In the genomic region with DNA sequence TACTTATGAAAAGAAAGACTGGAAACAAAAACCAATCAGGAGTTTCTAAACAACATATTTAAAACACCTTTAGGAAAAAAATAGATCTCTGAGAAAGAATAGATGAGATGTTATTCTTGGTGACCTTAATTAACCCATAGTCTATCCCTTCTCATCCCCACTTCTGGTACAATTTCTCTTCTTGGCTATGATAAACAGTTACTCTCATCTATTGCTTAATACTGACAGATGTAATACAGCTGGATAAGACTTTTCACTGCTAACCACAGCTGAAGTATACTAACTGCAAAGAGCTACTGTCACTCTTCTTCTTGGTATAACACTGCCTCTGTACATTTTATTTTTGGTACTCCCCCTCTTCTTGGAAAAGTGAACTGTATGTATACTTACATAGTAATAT, we compare ENCODE assay signal across 25 cellular contexts.
"Had no signal": no experiment of that assay in that cellular context is flagged by ENCODE, and none has a peak within 500 bp of the region (broad histone marks: within the 10 kb centered on the region; RNA-seq: fewer than 3 reads in every experiment).

No MANE protein-coding gene starts in this region.

- H3K4me1 ChIP-seq: Peyer's patch had no signal

- H3K9me3 Mint-ChIP-seq: activated CD4-positive, alpha-beta T cell treated with anti-CD3 and anti-CD28 coated beads, Interleukin-2, amount 10 ng/mL, durations not matched to agents 24 days and 14 days; activated naive CD4-positive, alpha-beta T cell treated with anti-CD3 and anti-CD28 coated beads for 36 hours; activated T-helper 17 cell treated with anti-CD3 and anti-CD28 coated beads, Interleukin-2, amount 50 U/mL, for 72 hours; T-helper 1 cell treated with Interleukin-12 subunit alpha and Interleukin-12 subunit beta and Interleukin-4 antibody, amounts not matched to agents 30 μg/mL and 1 μg/mL, for 36 hours; WTC11 had no signal

- H3K36me3 ChIP-seq: Peyer's patch had no signal

- H3K9me3 ChIP-seq: Peyer's patch had no signal

- H3K4me1 Mint-ChIP-seq: activated CD4-positive, alpha-beta T cell treated with anti-CD3 and anti-CD28 coated beads, Interleukin-2, amount 10 ng/mL, durations not matched to agents 24 days and 14 days; activated T-helper 17 cell treated with anti-CD3 and anti-CD28 coated beads, Interleukin-2, amount 50 U/mL, for 72 hours; WTC11 had no signal

- H3K4me3 Mint-ChIP-seq: activated CD4-positive, alpha-beta T cell treated with anti-CD3 and anti-CD28 coated beads, Interleukin-2, amount 10 ng/mL, durations not matched to agents 24 days and 14 days; activated naive CD4-positive, alpha-beta T cell treated with anti-CD3 and anti-CD28 coated beads for 36 hours; activated naive CD8-positive, alpha-beta T cell; activated T-helper 17 cell treated with anti-CD3 and anti-CD28 coated beads, Interleukin-2, amount 50 U/mL, for 72 hours; T-helper 1 cell treated with Interleukin-12 subunit alpha and Interleukin-12 subunit beta and Interleukin-4 antibody, amounts not matched to agents 30 μg/mL and 1 μg/mL, for 36 hours; WTC11 had no signal

- ATAC-seq: activated T-helper 17 cell treated with anti-CD3 and anti-CD28 coated beads, Interleukin-2, amount 50 U/mL, for 72 hours; WTC11 had no signal

- H3K4me3 ChIP-seq: cardiac muscle cell, Peyer's patch had no signal

- H3K27me3 ChIP-seq: brain microvascular endothelial cell, cardiac muscle cell, Peyer's patch had no signal

- H3K27ac ChIP-seq: brain microvascular endothelial cell, cardiac muscle cell, Peyer's patch, RWPE1 had no signal

- DNase-seq: activated CD4-positive, alpha-beta T cell treated with anti-CD3 and anti-CD28 coated beads, Interleukin-2, amount 10 ng/mL, durations not matched to agents 24 days and 14 days; activated CD4-positive, alpha-beta T cell treated with anti-CD3 and anti-CD28 coated beads, Interleukin-2, amount 50 U/mL, for 48 hours; activated CD4-positive, CD25-positive, alpha-beta regulatory T cell treated with anti-CD3 and anti-CD28 coated beads, Interleukin-2, amount 50 U/mL, for 72 hours; activated CD8-positive, alpha-beta memory T cell treated with anti-CD3 and anti-CD28 coated beads for 24 hours; activated gamma-delta T cell; activated naive CD4-positive, alpha-beta T cell treated with anti-CD3 and anti-CD28 coated beads for 36 hours; activated T-cell treated with anti-CD3 and anti-CD28 coated beads, Interleukin-2, amount 50 U/mL, for 48 hours; brain microvascular endothelial cell; Kasumi-1; KBM-7; NCI-H1105 treated with DMSO at 0.1 percent for 48 hours; NCI-H1436 treated with DMSO at 0.1 percent for 48 hours; NCI-H187; NCI-H2081; NCI-H510A treated with DMSO at 0.1 percent for 48 hours; NCI-H69; NK-92 treated with Interleukin-12 subunit alpha and Interleukin-12 subunit beta, amount 100 ng/mL, for 24 hours; Peyer's patch; SHP77 treated with DMSO at 0.1 percent for 48 hours had no signal

- H3K27me3 Mint-ChIP-seq: activated naive CD8-positive, alpha-beta T cell had no signal
